In the genomic region with DNA sequence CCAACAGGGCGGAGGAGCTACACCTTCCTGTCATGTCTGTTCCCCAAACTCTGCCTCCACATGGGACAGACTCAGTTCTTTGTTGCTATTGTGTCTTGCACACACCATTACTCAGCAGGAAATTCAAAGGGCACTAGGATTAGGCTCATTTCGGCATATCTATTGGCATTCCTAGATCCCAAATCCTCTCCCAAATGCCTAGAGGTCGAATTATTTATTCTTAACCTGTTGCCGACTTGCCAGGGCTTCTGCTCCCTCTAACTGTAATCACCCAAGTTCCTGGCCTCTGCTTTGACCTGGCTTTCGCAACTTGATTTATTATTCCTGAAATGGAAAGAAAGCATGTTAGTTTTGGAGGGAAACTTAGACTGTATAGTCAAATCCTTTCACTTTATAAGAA, we compare ENCODE assay signal across 2 cellular contexts.
TF ChIP-seq lines count a peak whose summit lies in the region.

No MANE protein-coding gene starts in this region.

TF ChIP-seq in liver, 16 proteins besides CTCF, POLR2A, EP300 and RAD21:
- TF ChIP-seq, protein P1, sequence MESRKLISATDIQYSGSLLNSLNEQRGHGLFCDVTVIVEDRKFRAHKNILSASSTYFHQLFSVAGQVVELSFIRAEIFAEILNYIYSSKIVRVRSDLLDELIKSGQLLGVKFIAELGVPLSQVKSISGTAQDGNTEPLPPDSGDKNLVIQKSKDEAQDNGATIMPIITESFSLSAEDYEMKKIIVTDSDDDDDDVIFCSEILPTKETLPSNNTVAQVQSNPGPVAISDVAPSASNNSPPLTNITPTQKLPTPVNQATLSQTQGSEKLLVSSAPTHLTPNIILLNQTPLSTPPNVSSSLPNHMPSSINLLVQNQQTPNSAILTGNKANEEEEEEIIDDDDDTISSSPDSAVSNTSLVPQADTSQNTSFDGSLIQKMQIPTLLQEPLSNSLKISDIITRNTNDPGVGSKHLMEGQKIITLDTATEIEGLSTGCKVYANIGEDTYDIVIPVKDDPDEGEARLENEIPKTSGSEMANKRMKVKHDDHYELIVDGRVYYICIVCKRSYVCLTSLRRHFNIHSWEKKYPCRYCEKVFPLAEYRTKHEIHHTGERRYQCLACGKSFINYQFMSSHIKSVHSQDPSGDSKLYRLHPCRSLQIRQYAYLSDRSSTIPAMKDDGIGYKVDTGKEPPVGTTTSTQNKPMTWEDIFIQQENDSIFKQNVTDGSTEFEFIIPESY (IDR thresholded peaks at IDR 0.05): no peak
- TF ChIP-seq NR2F2 (IDR thresholded peaks at IDR 0.05) (peak; percentile 57), YY1 (IDR thresholded peaks at IDR 0.05) (no peak), TAF1 (conservative IDR thresholded peaks at IDR 0.05) (no peak), FOXA1 (IDR thresholded peaks at IDR 0.05) (no peak), JUND (IDR thresholded peaks at IDR 0.05) (no peak)
- TF ChIP-seq, protein P2, sequence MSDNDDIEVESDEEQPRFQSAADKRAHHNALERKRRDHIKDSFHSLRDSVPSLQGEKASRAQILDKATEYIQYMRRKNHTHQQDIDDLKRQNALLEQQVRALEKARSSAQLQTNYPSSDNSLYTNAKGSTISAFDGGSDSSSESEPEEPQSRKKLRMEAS (IDR thresholded peaks at IDR 0.05): no peak
- TF ChIP-seq, protein P3, sequence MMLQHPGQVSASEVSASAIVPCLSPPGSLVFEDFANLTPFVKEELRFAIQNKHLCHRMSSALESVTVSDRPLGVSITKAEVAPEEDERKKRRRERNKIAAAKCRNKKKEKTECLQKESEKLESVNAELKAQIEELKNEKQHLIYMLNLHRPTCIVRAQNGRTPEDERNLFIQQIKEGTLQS (IDR thresholded peaks at IDR 0.05): no peak
- TF ChIP-seq, protein P4, sequence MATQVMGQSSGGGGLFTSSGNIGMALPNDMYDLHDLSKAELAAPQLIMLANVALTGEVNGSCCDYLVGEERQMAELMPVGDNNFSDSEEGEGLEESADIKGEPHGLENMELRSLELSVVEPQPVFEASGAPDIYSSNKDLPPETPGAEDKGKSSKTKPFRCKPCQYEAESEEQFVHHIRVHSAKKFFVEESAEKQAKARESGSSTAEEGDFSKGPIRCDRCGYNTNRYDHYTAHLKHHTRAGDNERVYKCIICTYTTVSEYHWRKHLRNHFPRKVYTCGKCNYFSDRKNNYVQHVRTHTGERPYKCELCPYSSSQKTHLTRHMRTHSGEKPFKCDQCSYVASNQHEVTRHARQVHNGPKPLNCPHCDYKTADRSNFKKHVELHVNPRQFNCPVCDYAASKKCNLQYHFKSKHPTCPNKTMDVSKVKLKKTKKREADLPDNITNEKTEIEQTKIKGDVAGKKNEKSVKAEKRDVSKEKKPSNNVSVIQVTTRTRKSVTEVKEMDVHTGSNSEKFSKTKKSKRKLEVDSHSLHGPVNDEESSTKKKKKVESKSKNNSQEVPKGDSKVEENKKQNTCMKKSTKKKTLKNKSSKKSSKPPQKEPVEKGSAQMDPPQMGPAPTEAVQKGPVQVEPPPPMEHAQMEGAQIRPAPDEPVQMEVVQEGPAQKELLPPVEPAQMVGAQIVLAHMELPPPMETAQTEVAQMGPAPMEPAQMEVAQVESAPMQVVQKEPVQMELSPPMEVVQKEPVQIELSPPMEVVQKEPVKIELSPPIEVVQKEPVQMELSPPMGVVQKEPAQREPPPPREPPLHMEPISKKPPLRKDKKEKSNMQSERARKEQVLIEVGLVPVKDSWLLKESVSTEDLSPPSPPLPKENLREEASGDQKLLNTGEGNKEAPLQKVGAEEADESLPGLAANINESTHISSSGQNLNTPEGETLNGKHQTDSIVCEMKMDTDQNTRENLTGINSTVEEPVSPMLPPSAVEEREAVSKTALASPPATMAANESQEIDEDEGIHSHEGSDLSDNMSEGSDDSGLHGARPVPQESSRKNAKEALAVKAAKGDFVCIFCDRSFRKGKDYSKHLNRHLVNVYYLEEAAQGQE (IDR thresholded peaks at IDR 0.05): no peak

TF ChIP-seq in HepG2, 621 proteins besides CTCF, POLR2A, EP300 and RAD21 (continued from another document):
- TF ChIP-seq, protein P5, sequence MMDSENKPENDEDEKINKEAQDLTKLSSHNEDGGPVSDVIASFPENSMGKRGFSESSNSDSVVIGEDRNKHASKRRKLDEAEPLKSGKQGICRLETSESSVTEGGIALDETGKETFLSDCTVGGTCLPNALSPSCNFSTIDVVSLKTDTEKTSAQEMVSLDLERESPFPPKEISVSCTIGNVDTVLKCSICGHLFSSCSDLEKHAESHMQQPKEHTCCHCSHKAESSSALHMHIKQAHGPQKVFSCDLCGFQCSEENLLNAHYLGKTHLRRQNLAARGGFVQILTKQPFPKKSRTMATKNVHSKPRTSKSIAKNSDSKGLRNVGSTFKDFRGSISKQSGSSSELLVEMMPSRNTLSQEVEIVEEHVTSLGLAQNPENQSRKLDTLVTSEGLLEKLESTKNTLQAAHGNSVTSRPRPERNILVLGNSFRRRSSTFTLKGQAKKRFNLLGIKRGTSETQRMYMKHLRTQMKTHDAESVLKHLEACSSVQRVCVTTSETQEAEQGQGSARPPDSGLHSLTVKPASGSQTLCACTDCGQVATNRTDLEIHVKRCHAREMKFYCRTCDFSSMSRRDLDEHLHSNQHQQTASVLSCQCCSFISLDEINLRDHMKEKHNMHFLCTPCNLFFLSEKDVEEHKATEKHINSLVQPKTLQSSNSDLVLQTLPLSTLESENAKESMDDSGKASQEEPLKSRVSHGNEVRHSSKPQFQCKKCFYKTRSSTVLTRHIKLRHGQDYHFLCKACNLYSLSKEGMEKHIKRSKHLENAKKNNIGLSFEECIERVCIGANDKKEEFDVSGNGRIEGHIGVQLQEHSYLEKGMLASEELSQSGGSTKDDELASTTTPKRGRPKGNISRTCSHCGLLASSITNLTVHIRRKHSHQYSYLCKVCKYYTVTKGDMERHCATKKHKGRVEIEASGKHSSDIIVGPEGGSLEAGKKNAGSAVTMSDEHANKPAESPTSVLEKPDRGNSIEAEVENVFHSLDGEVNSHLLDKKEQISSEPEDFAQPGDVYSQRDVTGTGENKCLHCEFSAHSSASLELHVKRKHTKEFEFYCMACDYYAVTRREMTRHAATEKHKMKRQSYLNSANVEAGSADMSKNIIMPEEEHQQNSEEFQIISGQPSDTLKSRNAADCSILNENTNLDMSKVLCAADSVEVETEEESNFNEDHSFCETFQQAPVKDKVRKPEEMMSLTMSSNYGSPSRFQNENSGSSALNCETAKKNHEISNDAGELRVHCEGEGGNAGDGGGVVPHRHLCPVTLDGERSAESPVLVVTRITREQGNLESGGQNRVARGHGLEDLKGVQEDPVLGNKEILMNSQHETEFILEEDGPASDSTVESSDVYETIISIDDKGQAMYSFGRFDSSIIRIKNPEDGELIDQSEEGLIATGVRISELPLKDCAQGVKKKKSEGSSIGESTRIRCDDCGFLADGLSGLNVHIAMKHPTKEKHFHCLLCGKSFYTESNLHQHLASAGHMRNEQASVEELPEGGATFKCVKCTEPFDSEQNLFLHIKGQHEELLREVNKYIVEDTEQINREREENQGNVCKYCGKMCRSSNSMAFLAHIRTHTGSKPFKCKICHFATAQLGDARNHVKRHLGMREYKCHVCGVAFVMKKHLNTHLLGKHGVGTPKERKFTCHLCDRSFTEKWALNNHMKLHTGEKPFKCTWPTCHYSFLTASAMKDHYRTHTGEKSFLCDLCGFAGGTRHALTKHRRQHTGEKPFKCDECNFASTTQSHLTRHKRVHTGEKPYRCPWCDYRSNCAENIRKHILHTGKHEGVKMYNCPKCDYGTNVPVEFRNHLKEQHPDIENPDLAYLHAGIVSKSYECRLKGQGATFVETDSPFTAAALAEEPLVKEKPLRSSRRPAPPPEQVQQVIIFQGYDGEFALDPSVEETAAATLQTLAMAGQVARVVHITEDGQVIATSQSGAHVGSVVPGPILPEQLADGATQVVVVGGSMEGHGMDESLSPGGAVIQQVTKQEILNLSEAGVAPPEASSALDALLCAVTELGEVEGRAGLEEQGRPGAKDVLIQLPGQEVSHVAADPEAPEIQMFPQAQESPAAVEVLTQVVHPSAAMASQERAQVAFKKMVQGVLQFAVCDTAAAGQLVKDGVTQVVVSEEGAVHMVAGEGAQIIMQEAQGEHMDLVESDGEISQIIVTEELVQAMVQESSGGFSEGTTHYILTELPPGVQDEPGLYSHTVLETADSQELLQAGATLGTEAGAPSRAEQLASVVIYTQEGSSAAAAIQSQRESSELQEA (CRISPR knock-in tag; IDR thresholded peaks at IDR 0.05; ENCODE audit: not compliant biosample characterization): no peak
- TF ChIP-seq, protein P6, sequence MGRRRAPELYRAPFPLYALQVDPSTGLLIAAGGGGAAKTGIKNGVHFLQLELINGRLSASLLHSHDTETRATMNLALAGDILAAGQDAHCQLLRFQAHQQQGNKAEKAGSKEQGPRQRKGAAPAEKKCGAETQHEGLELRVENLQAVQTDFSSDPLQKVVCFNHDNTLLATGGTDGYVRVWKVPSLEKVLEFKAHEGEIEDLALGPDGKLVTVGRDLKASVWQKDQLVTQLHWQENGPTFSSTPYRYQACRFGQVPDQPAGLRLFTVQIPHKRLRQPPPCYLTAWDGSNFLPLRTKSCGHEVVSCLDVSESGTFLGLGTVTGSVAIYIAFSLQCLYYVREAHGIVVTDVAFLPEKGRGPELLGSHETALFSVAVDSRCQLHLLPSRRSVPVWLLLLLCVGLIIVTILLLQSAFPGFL (CRISPR knock-in tag; IDR thresholded peaks at IDR 0.05): no peak
- TF ChIP-seq ZNF782 (CRISPR knock-in tag; IDR thresholded peaks at IDR 0.05; ENCODE audit: borderline replicate concordance) (no peak), ZBTB42 (CRISPR knock-in tag; IDR thresholded peaks at IDR 0.05) (no peak), ZMAT3 (CRISPR knock-in tag; conservative IDR thresholded peaks at IDR 0.05) (no peak), TOE1 (CRISPR knock-in tag; IDR thresholded peaks at IDR 0.05) (no peak), RXRB (CRISPR knock-in tag; IDR thresholded peaks at IDR 0.05; ENCODE audit: borderline replicate concordance) (no peak), NPAS2 (CRISPR knock-in tag; IDR thresholded peaks at IDR 0.05; ENCODE audit: borderline replicate concordance) (no peak), ARHGAP35 (CRISPR knock-in tag; IDR thresholded peaks at IDR 0.05; ENCODE audit: borderline replicate concordance) (no peak)
- TF ChIP-seq, protein P7, sequence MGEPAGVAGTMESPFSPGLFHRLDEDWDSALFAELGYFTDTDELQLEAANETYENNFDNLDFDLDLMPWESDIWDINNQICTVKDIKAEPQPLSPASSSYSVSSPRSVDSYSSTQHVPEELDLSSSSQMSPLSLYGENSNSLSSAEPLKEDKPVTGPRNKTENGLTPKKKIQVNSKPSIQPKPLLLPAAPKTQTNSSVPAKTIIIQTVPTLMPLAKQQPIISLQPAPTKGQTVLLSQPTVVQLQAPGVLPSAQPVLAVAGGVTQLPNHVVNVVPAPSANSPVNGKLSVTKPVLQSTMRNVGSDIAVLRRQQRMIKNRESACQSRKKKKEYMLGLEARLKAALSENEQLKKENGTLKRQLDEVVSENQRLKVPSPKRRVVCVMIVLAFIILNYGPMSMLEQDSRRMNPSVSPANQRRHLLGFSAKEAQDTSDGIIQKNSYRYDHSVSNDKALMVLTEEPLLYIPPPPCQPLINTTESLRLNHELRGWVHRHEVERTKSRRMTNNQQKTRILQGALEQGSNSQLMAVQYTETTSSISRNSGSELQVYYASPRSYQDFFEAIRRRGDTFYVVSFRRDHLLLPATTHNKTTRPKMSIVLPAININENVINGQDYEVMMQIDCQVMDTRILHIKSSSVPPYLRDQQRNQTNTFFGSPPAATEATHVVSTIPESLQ (CRISPR knock-in tag; conservative IDR thresholded peaks at IDR 0.05): no peak
- TF ChIP-seq, protein P8, sequence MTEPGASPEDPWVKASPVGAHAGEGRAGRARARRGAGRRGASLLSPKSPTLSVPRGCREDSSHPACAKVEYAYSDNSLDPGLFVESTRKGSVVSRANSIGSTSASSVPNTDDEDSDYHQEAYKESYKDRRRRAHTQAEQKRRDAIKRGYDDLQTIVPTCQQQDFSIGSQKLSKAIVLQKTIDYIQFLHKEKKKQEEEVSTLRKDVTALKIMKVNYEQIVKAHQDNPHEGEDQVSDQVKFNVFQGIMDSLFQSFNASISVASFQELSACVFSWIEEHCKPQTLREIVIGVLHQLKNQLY (CRISPR knock-in tag; IDR thresholded peaks at IDR 0.05): no peak
- TF ChIP-seq, protein P9, sequence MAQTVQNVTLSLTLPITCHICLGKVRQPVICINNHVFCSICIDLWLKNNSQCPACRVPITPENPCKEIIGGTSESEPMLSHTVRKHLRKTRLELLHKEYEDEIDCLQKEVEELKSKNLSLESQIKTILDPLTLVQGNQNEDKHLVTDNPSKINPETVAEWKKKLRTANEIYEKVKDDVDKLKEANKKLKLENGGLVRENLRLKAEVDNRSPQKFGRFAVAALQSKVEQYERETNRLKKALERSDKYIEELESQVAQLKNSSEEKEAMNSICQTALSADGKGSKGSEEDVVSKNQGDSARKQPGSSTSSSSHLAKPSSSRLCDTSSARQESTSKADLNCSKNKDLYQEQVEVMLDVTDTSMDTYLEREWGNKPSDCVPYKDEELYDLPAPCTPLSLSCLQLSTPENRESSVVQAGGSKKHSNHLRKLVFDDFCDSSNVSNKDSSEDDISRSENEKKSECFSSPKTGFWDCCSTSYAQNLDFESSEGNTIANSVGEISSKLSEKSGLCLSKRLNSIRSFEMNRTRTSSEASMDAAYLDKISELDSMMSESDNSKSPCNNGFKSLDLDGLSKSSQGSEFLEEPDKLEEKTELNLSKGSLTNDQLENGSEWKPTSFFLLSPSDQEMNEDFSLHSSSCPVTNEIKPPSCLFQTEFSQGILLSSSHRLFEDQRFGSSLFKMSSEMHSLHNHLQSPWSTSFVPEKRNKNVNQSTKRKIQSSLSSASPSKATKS (CRISPR knock-in tag; IDR thresholded peaks at IDR 0.05): no peak
